1 cellular context compared by ENCODE assay signal in genomic region chr21:38384246-38384576, GRCh38.
TF ChIP-seq lines count a peak whose summit lies in the region.

No MANE protein-coding gene starts in this region.

TF ChIP-seq in IMR-90, 13 proteins besides CTCF, POLR2A, EP300 and RAD21 (continued from another document):
- TF ChIP-seq MXI1 (IDR thresholded peaks at IDR 0.05; ENCODE audit: borderline replicate concordance, low read depth, low read length) = no peak
- TF ChIP-seq BHLHE40 (IDR thresholded peaks at IDR 0.05; ENCODE audit: low read depth, low read length) = no peak
- TF ChIP-seq NFE2L2 (IDR thresholded peaks at IDR 0.05; ENCODE audit: low read depth, low read length) = no peak
